35 cellular contexts compared by ENCODE assay signal in genomic region chr10:104279550-104280259, GRCh38.
"Had no signal": no experiment of that assay in that cellular context is flagged by ENCODE, and none has a peak within 500 bp of the region (broad histone marks: within the 10 kb centered on the region; RNA-seq: fewer than 3 reads in every experiment).

No MANE protein-coding gene starts in this region.

- H3K27me3 ChIP-seq: MG63 had no signal

- H3K9me3 ChIP-seq: MG63 had no signal

- H3K36me3 ChIP-seq: MG63 had no signal

- DNase-seq: Karpas-422, Kasumi-1, MG63, MM.1S, MV-4-11, NCI-H1048, NCI-H1092, NCI-H1092 treated with DMSO at 0.1 percent for 48 hours, NCI-H1105, NCI-H1105 treated with DMSO at 0.1 percent for 48 hours, NCI-H1417, NCI-H1417 treated with DMSO at 0.1 percent for 48 hours, NCI-H1436, NCI-H1436 treated with DMSO at 0.1 percent for 48 hours, NCI-H146, NCI-H1694, NCI-H1694 treated with DMSO at 0.1 percent for 48 hours, NCI-H187, NCI-H187 treated with DMSO at 0.1 percent for 48 hours, NCI-H1930, NCI-H2029, NCI-H2029 treated with DMSO at 0.1 percent for 48 hours, NCI-H2081, NCI-H2081 treated with DMSO at 0.1 percent for 48 hours, NCI-H2107, NCI-H2171, NCI-H2171 treated with DMSO at 0.1 percent for 48 hours, NCI-H2227 treated with DMSO at 0.1 percent for 48 hours, NCI-H226, NCI-H345, NCI-H446, NCI-H446 treated with DMSO at 0.1 percent for 48 hours, NCI-H510A, NCI-H510A treated with DMSO at 0.1 percent for 48 hours, NCI-H524 had no signal

- H3K4me3 ChIP-seq: MG63 had no signal
